ENCODE assay signal across 8 cellular contexts in genomic region chr20:40945754-40946451, GRCh38.
A peak's percentile ranks its signal among the peaks of the same experiment; 100 is the strongest.
DNase-seq lines count a peak whose midpoint lies in the region; ATAC-seq, FAIRE-seq and TF ChIP-seq lines count a peak whose summit lies in the region.

No MANE protein-coding gene starts in this region.

- no peaks in the 10 kb centered on the region for H3K36me3 ChIP-seq in osteoblast (ENCODE audit: insufficient read depth, low read length)

- H3K9me3 ChIP-seq in osteoblast (ENCODE audit: low read depth, low read length) = no peaks in the 10 kb centered on the region

- no peaks in the 10 kb centered on the region for H3K9me3 Mint-ChIP-seq in activated naive CD8-positive, alpha-beta T cell treated with anti-CD3 and anti-CD28 coated beads for 36 hours

- H3K4me2 ChIP-seq in osteoblast (ENCODE audit: insufficient read depth, low read length) = no peak overlapping the region

- H3K27me3 Mint-ChIP-seq in activated naive CD8-positive, alpha-beta T cell treated with anti-CD3 and anti-CD28 coated beads for 36 hours = no peaks in the 10 kb centered on the region

- FAIRE-seq in D721Med (lab: Jason Lieb, UNC) (no peak), HTR-8/SVneo (lab: Jason Lieb, UNC) (peak; percentile 40)

- DNase-seq in D721Med (ENCODE audit: insufficient read length, low spot score) (peak; percentile 47), HTR-8/SVneo (ENCODE audit: insufficient read length, low spot score) (peak; percentile 73), SK-MEL-5 (ENCODE audit: low read depth, low spot score) (peak; percentile 93), fibroblast of the aortic adventitia (ENCODE audit: low read depth) (peak; percentile 75), osteoblast (ENCODE audit: insufficient read length, low spot score, missing footprints) (peak; percentile 90), DMS114 treated with DMSO at 0.1 percent for 48 hours (lab: John Stamatoyannopoulos, UW; ENCODE audit: unreplicated experiment) (no peak)
- DNase-seq in activated naive CD8-positive, alpha-beta T cell treated with anti-CD3 and anti-CD28 coated beads for 36 hours = no peak

- H3K4me1 Mint-ChIP-seq in activated naive CD8-positive, alpha-beta T cell treated with anti-CD3 and anti-CD28 coated beads for 36 hours = no peaks in the 10 kb centered on the region

- H3K27ac Mint-ChIP-seq in activated naive CD8-positive, alpha-beta T cell treated with anti-CD3 and anti-CD28 coated beads for 36 hours = no peak overlapping the region

- no peak overlapping the region for H3K4me3 ChIP-seq in fibroblast of the aortic adventitia (ENCODE audit: low read depth, low read length)
- no peak overlapping the region for H3K4me3 ChIP-seq in osteoblast (ENCODE audit: insufficient read depth, low read length)

- H3K27ac ChIP-seq in osteoblast (ENCODE audit: low read depth, low read length) = no peak overlapping the region

- no peaks in the 10 kb centered on the region for H3K27me3 ChIP-seq in osteoblast (ENCODE audit: insufficient read depth, low read length)

- peaks cover 7% of the 10 kb centered on the region for H3K4me1 ChIP-seq in osteoblast (ENCODE audit: insufficient read depth, low read length)

- H3K79me2 ChIP-seq in osteoblast (ENCODE audit: insufficient read depth, low read length) = no peaks in the 10 kb centered on the region

- no peak overlapping the region for H2AFZ ChIP-seq in osteoblast (ENCODE audit: low read length)

- H3K36me3 Mint-ChIP-seq in activated naive CD8-positive, alpha-beta T cell treated with anti-CD3 and anti-CD28 coated beads for 36 hours = no peaks in the 10 kb centered on the region

- in situ Hi-C loops in SK-MEL-5 (cut with HindIII; ENCODE audit: low pct_unique_long_range_greater_than_20kb, low sequenced_read_pairs) = no loop called here

- H4K20me1 ChIP-seq in osteoblast (ENCODE audit: insufficient read depth, low read length) = no peaks in the 10 kb centered on the region

- peak; percentile 85 for TF ChIP-seq CTCF in D721Med (IDR thresholded peaks at IDR 0.05; ENCODE audit: insufficient read depth, missing control alignments)
- peak; percentile 92 for TF ChIP-seq CTCF in fibroblast of the aortic adventitia (IDR thresholded peaks at IDR 0.05; ENCODE audit: insufficient read depth, low read length)
- peak; percentile 72 for TF ChIP-seq CTCF in osteoblast (IDR thresholded peaks at IDR 0.05; ENCODE audit: extremely low read depth, low read depth, low read length)

- no peak overlapping the region for H3K4me3 Mint-ChIP-seq in activated naive CD8-positive, alpha-beta T cell treated with anti-CD3 and anti-CD28 coated beads for 36 hours

- no peak for ATAC-seq in HG03354 (IDR thresholded peaks at IDR 0.05; ENCODE audit: poor library complexity, severe bottlenecking, unreplicated experiment)

Comparison
In these comparisons a context has a peak if more than half of its experiments do, and no peak if none do; other contexts are left out.
1. DNase-seq: peak in D721Med (single experiment), HTR-8/SVneo (single experiment), SK-MEL-5 (single experiment), fibroblast of the aortic adventitia (single experiment) and osteoblast (single experiment); none in activated naive CD8-positive, alpha-beta T cell treated with anti-CD3 and anti-CD28 coated beads for 36 hours (single experiment) and DMS114 treated with DMSO at 0.1 percent for 48 hours (single experiment).
2. Peak in every context shown above with its lines, with median percentiles within 50 percentile points of each other: CTCF ChIP-seq.